ENCODE assay signal across 8 cellular contexts in the genomic region with DNA sequence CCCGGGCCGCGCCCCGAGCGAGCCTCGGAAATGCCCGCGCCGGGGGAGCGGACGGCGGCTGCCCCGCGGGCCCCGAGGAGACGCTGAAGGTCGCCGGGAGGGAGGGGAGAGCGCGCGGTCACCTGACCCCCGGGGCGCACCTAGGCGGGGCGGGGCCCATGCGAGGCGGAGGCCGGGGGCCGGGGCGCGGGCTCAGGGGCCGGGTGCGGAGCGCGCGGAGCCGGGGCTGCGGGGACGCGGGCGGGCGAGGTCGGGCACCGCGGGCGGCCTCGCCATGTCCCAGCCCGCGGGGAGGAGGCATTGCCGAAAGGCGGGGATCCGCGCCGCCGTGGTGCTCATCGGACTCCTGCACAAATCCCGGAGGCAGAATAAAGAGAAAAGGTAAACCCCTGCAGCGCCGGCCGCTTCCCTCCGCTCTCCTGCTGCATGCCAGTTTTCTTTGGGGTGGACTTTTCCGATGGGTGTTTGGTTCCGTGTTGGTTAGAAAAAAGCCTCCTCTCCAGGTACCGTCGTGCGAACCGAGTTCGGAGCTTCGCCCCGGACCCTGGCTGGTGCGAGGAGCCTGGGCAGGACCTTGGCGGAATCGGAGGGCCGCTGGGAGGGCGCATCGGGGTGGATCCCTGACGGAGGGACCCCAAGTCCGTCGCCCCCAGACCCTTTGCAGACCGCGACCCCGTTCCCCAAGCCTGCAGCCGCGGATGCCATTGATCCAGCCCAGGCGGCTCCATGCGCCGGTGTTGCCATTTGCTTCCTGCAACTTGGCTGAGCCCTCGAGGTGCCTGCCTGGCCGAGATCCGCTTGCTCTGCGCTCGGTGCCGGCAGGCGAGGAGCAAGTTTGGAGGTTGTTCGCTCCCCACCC. TPM values are rescaled to one million over a fixed set of nuclear protein-coding genes. Genes with fewer than 3 reads are reported as not detected.
A peak's percentile ranks its signal among the peaks of the same experiment; 100 is the strongest.
DNase-seq lines count a peak whose midpoint lies in the region; ATAC-seq, FAIRE-seq and TF ChIP-seq lines count a peak whose summit lies in the region.

No MANE protein-coding gene starts in this region.

- H3K9me3 ChIP-seq in astrocyte (ENCODE audit: insufficient read depth, low read depth, low read length) = no peaks in the 10 kb centered on the region

- H3K9me3 Mint-ChIP-seq in astrocyte (ENCODE audit: unreplicated experiment) (no peaks in the 10 kb centered on the region), immature natural killer cell (no peaks in the 10 kb centered on the region)
- no peaks in the 10 kb centered on the region for H3K9me3 Mint-ChIP-seq in stimulated activated naive B cell treated with anti-CD40 and anti-IgM and Interleukin-4, amounts not matched to agents 10 μg/mL and 1 μg/mL and 100 μg/mL, for 72 hours

- H2AFZ ChIP-seq in astrocyte (ENCODE audit: low read depth, low read length) = peak overlapping the region; percentile 77

- H3K27me3 ChIP-seq in astrocyte (ENCODE audit: insufficient read depth, low read length) = peaks cover 9% of the 10 kb centered on the region

- ATAC-seq in stimulated activated naive B cell treated with anti-CD40 and anti-IgM and Interleukin-4, amounts not matched to agents 10 μg/mL and 1 μg/mL and 100 μg/mL, for 72 hours (replicated peaks) = peak; percentile 29 to 41

- H4K20me1 ChIP-seq in astrocyte (ENCODE audit: insufficient read depth, low read length) = peaks cover 5% of the 10 kb centered on the region

- in situ Hi-C loops in GM13977 (cut with MboI; ENCODE audit: low pct_unique_long_range_greater_than_20kb, low sequenced_read_pairs, unreplicated experiment) = no loop called here

- peak overlapping the region; percentile 92 for H3K4me3 Mint-ChIP-seq in astrocyte (ENCODE audit: unreplicated experiment)
- peak overlapping the region; percentile 82 to 89 (median 87) for H3K4me3 Mint-ChIP-seq in immature natural killer cell
- peak overlapping the region; percentile 80 to 82 for H3K4me3 Mint-ChIP-seq in stimulated activated naive B cell treated with anti-CD40 and anti-IgM and Interleukin-4, amounts not matched to agents 10 μg/mL and 1 μg/mL and 100 μg/mL, for 72 hours

- H3K27me3 Mint-ChIP-seq in astrocyte (ENCODE audit: low read depth, unreplicated experiment) (peaks cover 25% of the 10 kb centered on the region), immature natural killer cell (ENCODE audit: low read depth in 3 of 3) (peaks cover 0 to 7% (median 2%) of the 10 kb centered on the region in 3 donors)
- H3K27me3 Mint-ChIP-seq in stimulated activated naive B cell treated with anti-CD40 and anti-IgM and Interleukin-4, amounts not matched to agents 10 μg/mL and 1 μg/mL and 100 μg/mL, for 72 hours = peaks cover 51 to 64% of the 10 kb centered on the region in 2 donors

- no peaks in the 10 kb centered on the region for H3K36me3 ChIP-seq in astrocyte (ENCODE audit: insufficient read depth, low read length)

- peak; percentile 74 for DNase-seq in D341Med (ENCODE audit: low spot score)
- peak; percentile 57 for DNase-seq in NCI-H146 (lab: John Stamatoyannopoulos, UW)
- no peak for DNase-seq in astrocyte (ENCODE audit: low read depth)
- DNase-seq in immature natural killer cell = no peak
- no peak for DNase-seq in stimulated activated naive B cell treated with anti-CD40 and anti-IgM and Interleukin-4, amounts not matched to agents 10 μg/mL and 1 μg/mL and 100 μg/mL, for 72 hours
- DNase-seq in GM13977 (ENCODE audit: low spot score) = no peak
- DNase-seq in NCI-H524 treated with DMSO at 0.1 percent for 48 hours (lab: John Stamatoyannopoulos, UW) = no peak
- no peak for DNase-seq in NCI-H1048 (lab: John Stamatoyannopoulos, UW)

- H3K27ac ChIP-seq in astrocyte (ENCODE audit: low read depth, low read length) = no peak overlapping the region

- H3K4me1 ChIP-seq in astrocyte (ENCODE audit: insufficient read depth, low read length) = peaks cover 13% of the 10 kb centered on the region

- peak overlapping the region; percentile 57 for H3K9ac ChIP-seq in astrocyte (ENCODE audit: low read length)

- H3K4me3 ChIP-seq in astrocyte (ENCODE audit: insufficient read depth, low read depth, low read length) = peak overlapping the region; percentile 53

- H3K79me2 ChIP-seq in astrocyte (ENCODE audit: insufficient read depth, low read length) = peaks cover 13% of the 10 kb centered on the region

- H3K27ac Mint-ChIP-seq in astrocyte (ENCODE audit: unreplicated experiment) (no peak overlapping the region), immature natural killer cell (peak overlapping the region in 2 of 6 donors; percentile 12 to 58)
- H3K27ac Mint-ChIP-seq in stimulated activated naive B cell treated with anti-CD40 and anti-IgM and Interleukin-4, amounts not matched to agents 10 μg/mL and 1 μg/mL and 100 μg/mL, for 72 hours = peak overlapping the region; percentile 47

- FAIRE-seq in astrocyte (lab: Jason Lieb, UNC) = no peak

- peaks cover 8% of the 10 kb centered on the region for H3K4me1 Mint-ChIP-seq in astrocyte (ENCODE audit: low read depth, unreplicated experiment)
- peaks cover 63 to 77% of the 10 kb centered on the region in 2 donors for H3K4me1 Mint-ChIP-seq in immature natural killer cell
- H3K4me1 Mint-ChIP-seq in stimulated activated naive B cell treated with anti-CD40 and anti-IgM and Interleukin-4, amounts not matched to agents 10 μg/mL and 1 μg/mL and 100 μg/mL, for 72 hours = peaks cover 13 to 16% of the 10 kb centered on the region in 2 donors

- no peaks in the 10 kb centered on the region for H3K36me3 Mint-ChIP-seq in astrocyte (ENCODE audit: low read depth, unreplicated experiment)
- peaks cover 0 to under 1% (median 0%) of the 10 kb centered on the region in 3 donors for H3K36me3 Mint-ChIP-seq in immature natural killer cell
- no peaks in the 10 kb centered on the region for H3K36me3 Mint-ChIP-seq in stimulated activated naive B cell treated with anti-CD40 and anti-IgM and Interleukin-4, amounts not matched to agents 10 μg/mL and 1 μg/mL and 100 μg/mL, for 72 hours

- TF ChIP-seq CTCF in astrocyte (IDR thresholded peaks at IDR 0.05; ENCODE audit: insufficient read depth, low read depth, low read length) (no peak), GM13977 (IDR thresholded peaks at IDR 0.05; ENCODE audit: extremely low read depth, insufficient read depth, missing control alignments) (no peak)

- H3K4me2 ChIP-seq in astrocyte (ENCODE audit: low read length) = peak overlapping the region; percentile 91

RNA-seq across cellular contexts. Expression of a gene that starts 57.7 kb away (rescaled TPM):
- 7.8 and 8.6 TPM in 2 replicates for total RNA-seq in astrocyte
- 10 to 100 TPM in 1 of 3 donors, 1 to 10 TPM in 2; 2.5 to 28.9 (median 6.4) TPM for polyA plus RNA-seq in immature natural killer cell

Comparison
In these comparisons a context has a peak if more than half of its experiments do, and no peak if none do; other contexts are left out.
1. DNase-seq: peak in D341Med (single experiment) and NCI-H146 (single experiment); none in astrocyte (single experiment), immature natural killer cell (0 of 3), stimulated activated naive B cell treated with anti-CD40 and anti-IgM and Interleukin-4, amounts not matched to agents 10 μg/mL and 1 μg/mL and 100 μg/mL, for 72 hours (single experiment), GM13977 (single experiment), NCI-H524 treated with DMSO at 0.1 percent for 48 hours (single experiment) and NCI-H1048 (single experiment).
2. Peak in every context shown above with its lines, with median percentiles within 50 percentile points of each other: H3K4me3 Mint-ChIP-seq.